2 cellular contexts compared by ENCODE assay signal in genomic region chr16:77777745-77778144, GRCh38.
A peak's percentile ranks its signal among the peaks of the same experiment; 100 is the strongest.
TF ChIP-seq lines count a peak whose summit lies in the region.

No MANE protein-coding gene starts in this region.

TF ChIP-seq in IMR-90, 13 proteins besides CTCF, POLR2A, EP300 and RAD21:
- no peak for TF ChIP-seq RCOR1 (IDR thresholded peaks at IDR 0.05; ENCODE audit: insufficient replicate concordance, low read length)
- TF ChIP-seq MAZ (IDR thresholded peaks at IDR 0.05; ENCODE audit: borderline replicate concordance, low read depth, low read length) = no peak
- TF ChIP-seq ELK1 (IDR thresholded peaks at IDR 0.05; ENCODE audit: borderline replicate concordance, low read depth, low read length) = no peak
- TF ChIP-seq CEBPB (IDR thresholded peaks at IDR 0.05; ENCODE audit: low read depth, low read length) = no peak
- TF ChIP-seq FOS (IDR thresholded peaks at IDR 0.05; ENCODE audit: low read depth, low read length) = no peak
- no peak for TF ChIP-seq USF2 (IDR thresholded peaks at IDR 0.05; ENCODE audit: low read depth, low read length)
- no peak for TF ChIP-seq CHD1 (IDR thresholded peaks at IDR 0.05; ENCODE audit: low read depth, low read length)
- no peak for TF ChIP-seq MAFK (IDR thresholded peaks at IDR 0.05; ENCODE audit: low read depth, low read length)
- no peak for TF ChIP-seq NFE2L2 (IDR thresholded peaks at IDR 0.05; ENCODE audit: low read depth, low read length)
- TF ChIP-seq MXI1 (IDR thresholded peaks at IDR 0.05; ENCODE audit: borderline replicate concordance, low read depth, low read length) = no peak
- no peak for TF ChIP-seq SMC3 (IDR thresholded peaks at IDR 0.05; ENCODE audit: low read depth, low read length)
- no peak for TF ChIP-seq BHLHE40 (IDR thresholded peaks at IDR 0.05; ENCODE audit: low read depth, low read length)
- TF ChIP-seq RFX5 (IDR thresholded peaks at IDR 0.05; ENCODE audit: low read depth, low read length) = no peak

TF ChIP-seq in liver, 16 proteins besides CTCF, POLR2A, EP300 and RAD21:
- TF ChIP-seq MAX (IDR thresholded peaks at IDR 0.05) (peak; percentile 15), HNF4A (conservative IDR thresholded peaks at IDR 0.05) (peak; percentile 61 to 68), SP1 (IDR thresholded peaks at IDR 0.05) (peak; percentile 67), RXRA (IDR thresholded peaks at IDR 0.05) (peak; percentile 32 to 57), YY1 (IDR thresholded peaks at IDR 0.05) (peak; percentile 18), JUND (IDR thresholded peaks at IDR 0.05) (no peak)
